In genomic region chr2:111897924-111898702, GRCh38 we compare ENCODE assay signal across 1 cellular context.
TF ChIP-seq lines count a peak whose summit lies in the region.

Gene MERTK (plus strand): TSS chr2:111898607. CDS start chr2:111898736, 129 bp downstream.

TF ChIP-seq in HepG2, 621 proteins besides CTCF, POLR2A, EP300 and RAD21 (continued from another document and continues in another):
- TF ChIP-seq ZNF414 (CRISPR knock-in tag; IDR thresholded peaks at IDR 0.05) (peak; percentile 55; the same call in 1 of the 2 replicates), ASH2L (IDR thresholded peaks at IDR 0.05; ENCODE audit: insufficient read length, low read depth, low read length) (peak; percentile 75), ATF7 (IDR thresholded peaks at IDR 0.05) (no peak), ATF7 (CRISPR knock-in tag; IDR thresholded peaks at IDR 0.05) (no peak), ZNF564 (CRISPR knock-in tag; IDR thresholded peaks at IDR 0.05) (peak; percentile 10; the same call in 1 of the 2 replicates), ZMAT3 (CRISPR knock-in tag; conservative IDR thresholded peaks at IDR 0.05) (no peak; the same call in 1 of the 2 replicates), ZNF281 (CRISPR knock-in tag; IDR thresholded peaks at IDR 0.05; ENCODE audit: borderline replicate concordance) (peak; percentile 56; the same call in 1 of the 2 replicates), SNAPC5 (CRISPR knock-in tag; IDR thresholded peaks at IDR 0.05; ENCODE audit: borderline replicate concordance) (no peak), ZNF543 (CRISPR knock-in tag; IDR thresholded peaks at IDR 0.05) (peak; percentile 22; the same call in 1 of the 2 replicates), ADNP (CRISPR knock-in tag; IDR thresholded peaks at IDR 0.05) (peak; percentile 56; the same call in 1 of the 2 replicates), ZNF75D (CRISPR knock-in tag; IDR thresholded peaks at IDR 0.05; ENCODE audit: borderline replicate concordance) (no peak), ZNF800 (CRISPR knock-in tag; IDR thresholded peaks at IDR 0.05) (0 out of 2 replicates have a peak, but pooled peaks have one; percentile 57), ZNF768 (CRISPR knock-in tag; IDR thresholded peaks at IDR 0.05) (peak; percentile 78; the same call in 1 of the 2 replicates), ZNF383 (CRISPR knock-in tag; IDR thresholded peaks at IDR 0.05; ENCODE audit: borderline replicate concordance) (no peak), FOSL2 (CRISPR knock-in tag; IDR thresholded peaks at IDR 0.05) (peak; percentile 68), MXD4 (CRISPR knock-in tag; IDR thresholded peaks at IDR 0.05) (peak; percentile 74), RFX5 (IDR thresholded peaks at IDR 0.05; ENCODE audit: low read depth, low read length) (no peak; the same call in 1 of the 2 replicates), RBAK (CRISPR knock-in tag; IDR thresholded peaks at IDR 0.05) (no peak), ZNF619 (CRISPR knock-in tag; IDR thresholded peaks at IDR 0.05) (no peak; the same call in 1 of the 2 replicates), ARID5B (CRISPR knock-in tag; IDR thresholded peaks at IDR 0.05) (peak; percentile 78), ZBTB43 (CRISPR knock-in tag; conservative IDR thresholded peaks at IDR 0.05) (no peak), ZNF513 (CRISPR knock-in tag; conservative IDR thresholded peaks at IDR 0.05) (no peak), MZF1 (CRISPR knock-in tag; IDR thresholded peaks at IDR 0.05; ENCODE audit: borderline replicate concordance) (no peak), SETDB1 (CRISPR knock-in tag; IDR thresholded peaks at IDR 0.05; ENCODE audit: borderline replicate concordance) (no peak), KAT8 (CRISPR knock-in tag; IDR thresholded peaks at IDR 0.05) (peak; percentile 87; the same call in 1 of the 2 replicates), ZNF749 (CRISPR knock-in tag; IDR thresholded peaks at IDR 0.05; ENCODE audit: borderline replicate concordance) (no peak; the same call in none of the 2 replicates), ZNF691 (CRISPR knock-in tag; IDR thresholded peaks at IDR 0.05; ENCODE audit: borderline replicate concordance, low read depth) (peak; percentile 67; the same call in 1 of the 2 replicates), TBX3 (IDR thresholded peaks at IDR 0.05; ENCODE audit: borderline replicate concordance) (0 out of 2 replicates have a peak, but pooled peaks have one; percentile 12), ZNF670 (CRISPR knock-in tag; IDR thresholded peaks at IDR 0.05; ENCODE audit: borderline replicate concordance) (peak; percentile 82; the same call in 1 of the 2 replicates), MEIS2 (CRISPR knock-in tag; IDR thresholded peaks at IDR 0.05) (peak; percentile 73), ZIK1 (CRISPR knock-in tag; IDR thresholded peaks at IDR 0.05; ENCODE audit: borderline replicate concordance, low read depth) (0 out of 2 replicates have a peak, but pooled peaks have one; percentile 75), ATF6 (CRISPR knock-in tag; conservative IDR thresholded peaks at IDR 0.05) (no peak), PCBP2 (optimal IDR thresholded peaks at IDR 0.05; ENCODE audit: low read depth, low read length, poor library complexity, severe bottlenecking) (no peak), BRCA1 (CRISPR knock-in tag; IDR thresholded peaks at IDR 0.05) (no peak), PBX2 (CRISPR knock-in tag; IDR thresholded peaks at IDR 0.05) (no peak), ATF1 (CRISPR knock-in tag; IDR thresholded peaks at IDR 0.05) (no peak), PRDM15 (CRISPR knock-in tag; IDR thresholded peaks at IDR 0.05) (no peak)
